In the genomic region with DNA sequence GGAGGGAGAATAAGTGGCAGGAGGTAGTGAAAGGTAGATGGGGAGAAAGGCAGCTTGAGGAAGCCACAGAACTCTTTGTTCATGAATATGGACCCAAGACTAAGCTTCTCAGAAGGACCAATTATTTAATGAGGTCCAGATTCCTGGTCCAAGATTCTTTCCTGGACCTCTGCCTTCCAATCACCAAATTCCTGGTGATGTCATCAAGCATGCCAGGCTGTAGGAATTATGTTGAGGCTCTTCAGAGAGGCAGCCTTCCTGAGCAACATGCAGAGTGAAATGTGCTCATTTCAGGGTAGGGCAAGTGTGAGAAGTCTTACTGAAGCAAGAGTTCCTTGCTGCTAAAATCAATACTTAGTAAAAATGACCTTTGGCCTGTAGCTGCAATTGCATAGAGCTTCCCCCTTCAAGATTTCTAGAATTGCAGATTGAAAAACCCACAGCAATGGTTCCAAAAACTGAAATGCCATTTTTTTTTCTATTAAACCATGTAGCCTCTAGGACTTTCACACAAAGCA, we compare ENCODE assay signal across 1 cellular context.
TF ChIP-seq lines count a peak whose summit lies in the region.

No MANE protein-coding gene starts in this region.

TF ChIP-seq in HepG2, 621 proteins besides CTCF, POLR2A, EP300 and RAD21:
- TF ChIP-seq, protein P1, sequence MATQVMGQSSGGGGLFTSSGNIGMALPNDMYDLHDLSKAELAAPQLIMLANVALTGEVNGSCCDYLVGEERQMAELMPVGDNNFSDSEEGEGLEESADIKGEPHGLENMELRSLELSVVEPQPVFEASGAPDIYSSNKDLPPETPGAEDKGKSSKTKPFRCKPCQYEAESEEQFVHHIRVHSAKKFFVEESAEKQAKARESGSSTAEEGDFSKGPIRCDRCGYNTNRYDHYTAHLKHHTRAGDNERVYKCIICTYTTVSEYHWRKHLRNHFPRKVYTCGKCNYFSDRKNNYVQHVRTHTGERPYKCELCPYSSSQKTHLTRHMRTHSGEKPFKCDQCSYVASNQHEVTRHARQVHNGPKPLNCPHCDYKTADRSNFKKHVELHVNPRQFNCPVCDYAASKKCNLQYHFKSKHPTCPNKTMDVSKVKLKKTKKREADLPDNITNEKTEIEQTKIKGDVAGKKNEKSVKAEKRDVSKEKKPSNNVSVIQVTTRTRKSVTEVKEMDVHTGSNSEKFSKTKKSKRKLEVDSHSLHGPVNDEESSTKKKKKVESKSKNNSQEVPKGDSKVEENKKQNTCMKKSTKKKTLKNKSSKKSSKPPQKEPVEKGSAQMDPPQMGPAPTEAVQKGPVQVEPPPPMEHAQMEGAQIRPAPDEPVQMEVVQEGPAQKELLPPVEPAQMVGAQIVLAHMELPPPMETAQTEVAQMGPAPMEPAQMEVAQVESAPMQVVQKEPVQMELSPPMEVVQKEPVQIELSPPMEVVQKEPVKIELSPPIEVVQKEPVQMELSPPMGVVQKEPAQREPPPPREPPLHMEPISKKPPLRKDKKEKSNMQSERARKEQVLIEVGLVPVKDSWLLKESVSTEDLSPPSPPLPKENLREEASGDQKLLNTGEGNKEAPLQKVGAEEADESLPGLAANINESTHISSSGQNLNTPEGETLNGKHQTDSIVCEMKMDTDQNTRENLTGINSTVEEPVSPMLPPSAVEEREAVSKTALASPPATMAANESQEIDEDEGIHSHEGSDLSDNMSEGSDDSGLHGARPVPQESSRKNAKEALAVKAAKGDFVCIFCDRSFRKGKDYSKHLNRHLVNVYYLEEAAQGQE (IDR thresholded peaks at IDR 0.05; ENCODE audit: borderline replicate concordance in 1 of 2, low read depth in 1 of 2, low read length in 2 of 2): no peak
- TF ChIP-seq ATF7 (IDR thresholded peaks at IDR 0.05) (peak; percentile 44; the same call in 1 of the 2 replicates), ATF7 (CRISPR knock-in tag; IDR thresholded peaks at IDR 0.05) (no peak), KMT2B (CRISPR knock-in tag; IDR thresholded peaks at IDR 0.05) (no peak), CREB1 (IDR thresholded peaks at IDR 0.05) (peak; percentile 31; the same call in 1 of the 2 replicates), CREB1 (CRISPR knock-in tag; IDR thresholded peaks at IDR 0.05) (no peak), ZNF460 (CRISPR knock-in tag; IDR thresholded peaks at IDR 0.05; ENCODE audit: borderline replicate concordance) (no peak)
